19 cellular contexts compared by ENCODE assay signal in the genomic region with DNA sequence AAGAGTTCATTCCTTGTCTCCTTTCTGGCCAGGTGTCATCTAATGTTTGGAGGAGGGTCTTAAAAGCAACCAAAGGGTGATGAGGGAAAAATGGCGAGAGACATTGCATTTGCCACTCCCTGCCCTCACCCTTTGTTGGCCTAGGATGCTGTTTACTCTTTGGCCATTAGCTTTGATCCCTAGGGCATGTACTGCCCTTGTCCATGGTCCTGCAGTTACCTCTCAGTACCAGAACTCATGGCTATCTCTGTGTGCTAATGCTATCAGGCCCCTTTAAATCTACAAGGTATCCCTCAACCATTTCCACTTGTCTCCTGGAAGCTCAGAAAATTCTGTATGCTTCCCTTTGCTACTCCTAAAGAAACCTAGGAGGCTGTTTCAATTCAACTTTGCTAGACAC.
A peak's percentile ranks its signal among the peaks of the same experiment; 100 is the strongest.
DNase-seq lines count a peak whose midpoint lies in the region; ATAC-seq, FAIRE-seq and TF ChIP-seq lines count a peak whose summit lies in the region.
"Had no signal": no experiment of that assay in that cellular context is flagged by ENCODE, and none has a peak within 500 bp of the region (broad histone marks: within the 10 kb centered on the region; RNA-seq: fewer than 3 reads in every experiment).

No MANE protein-coding gene starts in this region.

- POLR2A ChIA-PET in WTC11 (lab: Charles Lee) = no interaction called here

- H3K9me3 ChIP-seq in hepatocyte (ENCODE audit: low read depth) (no peaks in the 10 kb centered on the region), upper lobe of right lung (no peaks in the 10 kb centered on the region)
- H3K9me3 ChIP-seq: BLaER1, lower lobe of right lung had no signal

- H3K27me3 ChIP-seq in hepatocyte = no peaks in the 10 kb centered on the region
- no peaks in the 10 kb centered on the region for H3K27me3 ChIP-seq in upper lobe of right lung
- H3K27me3 ChIP-seq: BLaER1 had no signal

- no peaks in the 10 kb centered on the region for H3K9me2 ChIP-seq in hepatocyte (replicated peaks; ENCODE audit: insufficient read depth)

- no peaks in the 10 kb centered on the region for H3K27me3 Mint-ChIP-seq in WTC11 (ENCODE audit: low read depth)

- no peak for FAIRE-seq in frontal cortex (lab: Jason Lieb, UNC)
- FAIRE-seq: small intestine had no signal

- H4K20me1 ChIP-seq in hepatocyte (ENCODE audit: insufficient read depth, poor library complexity, severe bottlenecking) = no peaks in the 10 kb centered on the region
- H4K20me1 ChIP-seq: BLaER1 had no signal

- 41% methylated on average over 1 of the region's 1 CpG for WGBS in hepatocyte (ENCODE audit: low lambda C conversion rate, missing lambda C conversion rate)

- H3K9me3 Mint-ChIP-seq in WTC11 = no peaks in the 10 kb centered on the region
- H3K9me3 Mint-ChIP-seq: activated T-helper 17 cell treated with anti-CD3 and anti-CD28 coated beads, Interleukin-2, amount 50 U/mL, for 72 hours; naive thymus-derived CD4-positive, alpha-beta T cell; T-helper 1 cell treated with Interleukin-12 subunit alpha and Interleukin-12 subunit beta and Interleukin-4 antibody, amounts not matched to agents 30 μg/mL and 1 μg/mL, for 36 hours had no signal

- H2AFZ ChIP-seq in hepatocyte = no peak overlapping the region

- no peaks in the 10 kb centered on the region for H3K79me2 ChIP-seq in hepatocyte

- no peak overlapping the region for H3K4me2 ChIP-seq in hepatocyte
- H3K4me2 ChIP-seq: BLaER1 had no signal

- H3K4me1 Mint-ChIP-seq in WTC11 = no peaks in the 10 kb centered on the region
- H3K4me1 Mint-ChIP-seq: activated T-helper 17 cell treated with anti-CD3 and anti-CD28 coated beads, Interleukin-2, amount 50 U/mL, for 72 hours; naive thymus-derived CD4-positive, alpha-beta T cell had no signal

- no peak overlapping the region for H3K4me3 ChIP-seq in hepatocyte
- no peak overlapping the region for H3K4me3 ChIP-seq in upper lobe of right lung
- H3K4me3 ChIP-seq: BLaER1, lower lobe of right lung had no signal

- peak; percentile 8 for DNase-seq in HuH-7 (ENCODE audit: low spot score)
- peak; percentile 16 for DNase-seq in WTC11 (ENCODE audit: low spot score)
- DNase-seq in hepatocyte (ENCODE audit: low spot score) = peak; percentile 22
- DNase-seq in upper lobe of right lung = no peak
- DNase-seq in C1 segment of cervical spinal cord (lab: John Stamatoyannopoulos, UW) = no peak
- DNase-seq in frontal cortex (ENCODE audit: low spot score in 2 of 2) = no peak
- no peak for DNase-seq in nucleus accumbens (lab: John Stamatoyannopoulos, UW)
- DNase-seq: amygdala; foreskin melanocyte; Kasumi-1; lower lobe of right lung; naive thymus-derived CD4-positive, alpha-beta T cell; NCI-H1436 treated with DMSO at 0.1 percent for 48 hours; posterior cingulate gyrus; Right ventricle myocardium superior; small intestine had no signal

- H3K36me3 ChIP-seq in hepatocyte (replicated peaks; ENCODE audit: insufficient read depth, low read depth) = no peaks in the 10 kb centered on the region
- H3K36me3 ChIP-seq in upper lobe of right lung = no peaks in the 10 kb centered on the region
- H3K36me3 ChIP-seq: BLaER1, lower lobe of right lung had no signal

- CTCF ChIA-PET in WTC11 (lab: Charles Lee) = interaction anchor here (2.3 kb wide), 1 partner anchor 16 kb away, joined by 7 read pairs; no protein-coding TSS in a partner anchor

- peak; percentile 69 for ATAC-seq in WTC11
- ATAC-seq in upper lobe of right lung = peak; percentile 33
- ATAC-seq: activated T-helper 17 cell treated with anti-CD3 and anti-CD28 coated beads, Interleukin-2, amount 50 U/mL, for 72 hours; lower lobe of right lung; naive thymus-derived CD4-positive, alpha-beta T cell had no signal

- intact Hi-C loops in upper lobe of right lung (cut with DNase I) = no loop called here

- no peak overlapping the region for H3K4me3 Mint-ChIP-seq in WTC11
- H3K4me3 Mint-ChIP-seq: activated T-helper 17 cell treated with anti-CD3 and anti-CD28 coated beads, Interleukin-2, amount 50 U/mL, for 72 hours; naive thymus-derived CD4-positive, alpha-beta T cell; T-helper 1 cell treated with Interleukin-12 subunit alpha and Interleukin-12 subunit beta and Interleukin-4 antibody, amounts not matched to agents 30 μg/mL and 1 μg/mL, for 36 hours had no signal

- TF ChIP-seq CTCF in WTC11 (IDR thresholded peaks at IDR 0.05) (no peak), hepatocyte (IDR thresholded peaks at IDR 0.05; ENCODE audit: poor library complexity) (no peak), upper lobe of right lung (IDR thresholded peaks at IDR 0.05) (no peak)

- H3K27ac Mint-ChIP-seq in WTC11 = no peak overlapping the region
- H3K27ac Mint-ChIP-seq: activated T-helper 17 cell treated with anti-CD3 and anti-CD28 coated beads, Interleukin-2, amount 50 U/mL, for 72 hours; naive thymus-derived CD4-positive, alpha-beta T cell; T-helper 1 cell treated with Interleukin-12 subunit alpha and Interleukin-12 subunit beta and Interleukin-4 antibody, amounts not matched to agents 30 μg/mL and 1 μg/mL, for 36 hours had no signal

- H3K36me3 Mint-ChIP-seq in WTC11 = no peaks in the 10 kb centered on the region
- H3K36me3 Mint-ChIP-seq: naive thymus-derived CD4-positive, alpha-beta T cell had no signal

- H3K4me1 ChIP-seq in hepatocyte (ENCODE audit: insufficient read depth) (no peaks in the 10 kb centered on the region), upper lobe of right lung (no peaks in the 10 kb centered on the region)
- H3K4me1 ChIP-seq: BLaER1, lower lobe of right lung had no signal

- H3K27ac ChIP-seq in hepatocyte = no peak overlapping the region
- H3K27ac ChIP-seq in upper lobe of right lung = no peak overlapping the region
- H3K27ac ChIP-seq: BLaER1, lower lobe of right lung had no signal

TF ChIP-seq in WTC11, 78 proteins besides CTCF, POLR2A, EP300 and RAD21:
- 0 out of 2 replicates have a peak, but pooled peaks have one; percentile 24 for TF ChIP-seq FOXK1 (CRISPR knock-in tag; IDR thresholded peaks at IDR 0.05)
- no peak for TF ChIP-seq EMX1 (CRISPR knock-in tag; IDR thresholded peaks at IDR 0.05)
TF ChIP-seq in WTC11: peak in this region for 1.

Comparison
In these comparisons a context has a peak if more than half of its experiments do, and no peak if none do; other contexts are left out.
1. DNase-seq: peak in HuH-7 (single experiment), WTC11 (single experiment) and hepatocyte (single experiment); none in upper lobe of right lung (single experiment), C1 segment of cervical spinal cord (0 of 14), frontal cortex (0 of 2) and nucleus accumbens (0 of 56).